ENCODE assay signal across 8 cellular contexts in the genomic region with DNA sequence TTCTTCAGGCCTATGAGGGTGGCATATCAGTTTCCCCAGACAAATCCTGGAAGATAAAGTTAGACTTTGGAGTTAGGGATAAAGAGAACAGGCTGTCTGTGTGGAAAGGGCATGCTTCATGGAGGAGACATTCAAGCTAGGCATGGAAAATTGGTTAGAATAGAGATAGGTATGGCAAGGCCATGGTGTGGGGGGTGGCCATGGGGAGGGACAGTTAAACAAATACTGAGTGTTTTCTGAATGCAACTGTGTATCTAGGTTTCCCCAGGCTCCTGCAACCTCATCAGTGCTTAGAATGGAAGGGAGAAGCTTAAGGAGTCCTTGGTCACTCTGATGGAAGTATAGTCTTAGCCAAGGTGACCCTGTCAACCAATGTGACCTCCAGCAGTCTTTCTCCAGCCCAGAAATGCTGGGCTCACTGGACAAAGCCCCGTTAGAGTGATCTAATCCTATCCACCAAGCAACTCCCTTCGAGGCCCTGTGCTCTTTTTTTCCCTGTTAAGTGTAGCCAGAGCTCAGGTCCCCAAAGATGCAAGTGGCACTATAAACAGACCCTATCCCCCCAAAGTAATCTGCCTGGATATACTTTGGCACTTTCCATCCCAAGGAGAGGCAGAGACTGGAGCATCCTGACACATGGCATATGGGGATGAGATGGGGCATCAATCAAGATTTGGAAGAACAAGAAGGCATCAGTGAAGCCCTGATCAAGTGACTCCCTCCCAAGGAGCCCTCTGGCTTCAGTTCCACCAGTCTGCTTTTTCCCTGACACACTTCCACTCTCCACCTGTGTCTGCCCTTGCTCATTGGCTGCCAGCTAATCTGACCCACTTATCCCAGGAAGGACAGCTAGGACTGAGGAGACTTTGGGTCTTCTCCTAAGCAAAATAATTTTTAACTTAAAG. TPM values are rescaled to one million over a fixed set of nuclear protein-coding genes. Genes with fewer than 3 reads are reported as not detected.
DNase-seq lines count a peak whose midpoint lies in the region; ATAC-seq and TF ChIP-seq lines count a peak whose summit lies in the region.

No MANE protein-coding gene starts in this region.

- peak overlapping the region; percentile 69 to 92 (median 84) for H3K9ac ChIP-seq in BLaER1 treated with 17β-estradiol and CSF1 and Interleukin-3, amounts not matched to agents 10 nM and 100 nM
- H3K9ac ChIP-seq in adipocyte (ENCODE audit: low read length), result peak overlapping the region; percentile 75
- peak overlapping the region; percentile 71 for H3K9ac ChIP-seq in mesendoderm (ENCODE audit: low read length)

- no peaks in the 10 kb centered on the region for H3K79me1 ChIP-seq in mesendoderm (ENCODE audit: low read length)

- peaks cover 31 to 75% (median 59%) of the 10 kb centered on the region in 10 experiments for H3K4me1 ChIP-seq in BLaER1 treated with 17β-estradiol and CSF1 and Interleukin-3, amounts not matched to agents 10 nM and 100 nM
- peaks cover 26% of the 10 kb centered on the region for H3K4me1 ChIP-seq in adipocyte (ENCODE audit: control insufficient read depth, insufficient read depth, low read length)
- H3K4me1 ChIP-seq in mesendoderm (ENCODE audit: control insufficient read depth, low read depth, low read length), result peaks cover 16% of the 10 kb centered on the region

- H2BK5ac ChIP-seq in mesendoderm (ENCODE audit: low read length), result peak overlapping the region; percentile 94

- peak overlapping the region; percentile 73 to 98 (median 91) for H3K4me2 ChIP-seq in BLaER1 treated with 17β-estradiol and CSF1 and Interleukin-3, amounts not matched to agents 10 nM and 100 nM
- no peak overlapping the region for H3K4me2 ChIP-seq in mesendoderm (ENCODE audit: low read length)

- no peaks in the 10 kb centered on the region for H4K20me1 ChIP-seq in BLaER1 treated with 17β-estradiol and CSF1 and Interleukin-3, amounts not matched to agents 10 nM and 100 nM

- peak overlapping the region; percentile 15 for H2BK15ac ChIP-seq in mesendoderm (replicated peaks; ENCODE audit: low read depth)

- CTCF ChIA-PET in GM10248 (lab: Yijun Ruan, JAX), result interaction anchor here (1.4 to 2.4 kb wide), 3 partner anchors 10 to 37 kb away, joined by 3 to 8 read pairs (median 6); no protein-coding TSS in a partner anchor

- no CpG with 5 or more reads among the region's 2 CpGs for WGBS in mesendoderm (ENCODE audit: extremely low coverage, insufficient coverage, low lambda C conversion rate)

- peaks cover 2% of the 10 kb centered on the region for H3K79me2 ChIP-seq in mesendoderm (ENCODE audit: control insufficient read depth, insufficient read depth, low read length)

- peaks cover 12 to 32% (median 27%) of the 10 kb centered on the region in 11 experiments for H3K36me3 ChIP-seq in BLaER1 treated with 17β-estradiol and CSF1 and Interleukin-3, amounts not matched to agents 10 nM and 100 nM
- H3K36me3 ChIP-seq in adipocyte (ENCODE audit: control insufficient read depth, insufficient read depth, low read length, severe bottlenecking), result peaks cover 17% of the 10 kb centered on the region
- H3K36me3 ChIP-seq in mesendoderm (ENCODE audit: control insufficient read depth, insufficient read depth, low read length), result no peaks in the 10 kb centered on the region

- no peak for TF ChIP-seq CTCF in GM10248 (IDR thresholded peaks at IDR 0.05; ENCODE audit: control extremely low read depth, extremely low read depth, low read depth, missing control alignments)

- H4K5ac ChIP-seq in mesendoderm (ENCODE audit: low read length), result no peak overlapping the region

- H3K27ac ChIP-seq in BLaER1 treated with 17β-estradiol and CSF1 and Interleukin-3, amounts not matched to agents 10 nM and 100 nM, result peak overlapping the region; percentile 64 to 99 (median 94)
- H3K27ac ChIP-seq in mesendoderm (ENCODE audit: low read depth, low read length), result peak overlapping the region; percentile 89

- no peaks in the 10 kb centered on the region for H3K27me3 ChIP-seq in BLaER1 treated with 17β-estradiol and CSF1 and Interleukin-3, amounts not matched to agents 10 nM and 100 nM
- no peaks in the 10 kb centered on the region for H3K27me3 ChIP-seq in adipocyte (replicated peaks; ENCODE audit: control insufficient read depth, insufficient read depth, low read length)
- no peaks in the 10 kb centered on the region for H3K27me3 ChIP-seq in mesendoderm (ENCODE audit: insufficient read depth, low read length, poor library complexity)

- peak overlapping the region; percentile 95 for H3K4ac ChIP-seq in mesendoderm (ENCODE audit: low read depth, low read length)

- H2AK5ac ChIP-seq in mesendoderm (ENCODE audit: low read length), result peak overlapping the region; percentile 75

- POLR2A ChIA-PET in GM10248 (lab: Yijun Ruan, JAX), result interaction anchor here (1.8 kb wide), 1 partner anchor 9 kb away, joined by 20 read pairs; no protein-coding TSS in a partner anchor

- H3K9me3 ChIP-seq in BLaER1 treated with 17β-estradiol and CSF1 and Interleukin-3, amounts not matched to agents 10 nM and 100 nM (replicated peaks in 1 of 11), result no peaks in the 10 kb centered on the region
- H3K9me3 ChIP-seq in adipocyte (ENCODE audit: control insufficient read depth, low read length), result no peaks in the 10 kb centered on the region

- DNase-seq in HK-2 (ENCODE audit: unreplicated experiment) (peak; percentile 41), adipocyte (ENCODE audit: low read depth) (no peak), mesendoderm (no peak), GM10248 (ENCODE audit: extremely low spot score) (no peak), Right ventricle myocardium superior (no peak), NCI-H345 (lab: John Stamatoyannopoulos, UW) (no peak)

- peak overlapping the region; percentile 88 for H3K56ac ChIP-seq in mesendoderm (ENCODE audit: low read length)

- intact Hi-C loops in Right ventricle myocardium superior (cut with DNase I), result no loop called here

- no peak for ATAC-seq in GM19351 (IDR thresholded peaks at IDR 0.05; ENCODE audit: unreplicated experiment)
- ATAC-seq in Right ventricle myocardium superior (ENCODE audit: poor library complexity), result no peak

- H2BK120ac ChIP-seq in mesendoderm (ENCODE audit: low read depth, low read length), result peak overlapping the region; percentile 76

- H3K23ac ChIP-seq in mesendoderm (ENCODE audit: low read length), result no peak overlapping the region

- H3K18ac ChIP-seq in mesendoderm (ENCODE audit: low read length), result peak overlapping the region; percentile 35

- H4K8ac ChIP-seq in mesendoderm (ENCODE audit: low read depth, low read length), result no peak overlapping the region

- peak overlapping the region in 9 of 10 experiments; percentile 35 to 73 (median 56); a peak in 17 of 20 replicates for H3K4me3 ChIP-seq in BLaER1 treated with 17β-estradiol and CSF1 and Interleukin-3, amounts not matched to agents 10 nM and 100 nM
- H3K4me3 ChIP-seq in adipocyte (ENCODE audit: low read length) (peak overlapping the region; percentile 71), mesendoderm (ENCODE audit: low read length) (no peak overlapping the region)

RNA-seq across cellular contexts. Expression of a gene that starts 5.6 kb away (rescaled TPM):
- polyA plus RNA-seq in mesendoderm (2013, experiment 1 of 2), result 429 TPM
- 421 TPM for polyA plus RNA-seq in mesendoderm (2013, experiment 2 of 2)
- 1,065 TPM for total RNA-seq in Right ventricle myocardium superior

RNA-seq across cellular contexts. Expression of a gene that starts 35.7 kb away (rescaled TPM):
- 34.2 TPM for polyA plus RNA-seq in mesendoderm (2013, experiment 1 of 2)
- polyA plus RNA-seq in mesendoderm (2013, experiment 2 of 2), result 32.7 TPM
- 37.2 TPM for total RNA-seq in Right ventricle myocardium superior

RNA-seq across cellular contexts. Expression of a gene that starts 39.0 kb away (rescaled TPM):
- 0.44 TPM for polyA plus RNA-seq in mesendoderm (2013, experiment 1 of 2)
- polyA plus RNA-seq in mesendoderm (2013, experiment 2 of 2), result 0.31 TPM
- total RNA-seq in Right ventricle myocardium superior, result not detected
